Comparison of ENCODE assay signal across 32 cellular contexts in the genomic region with DNA sequence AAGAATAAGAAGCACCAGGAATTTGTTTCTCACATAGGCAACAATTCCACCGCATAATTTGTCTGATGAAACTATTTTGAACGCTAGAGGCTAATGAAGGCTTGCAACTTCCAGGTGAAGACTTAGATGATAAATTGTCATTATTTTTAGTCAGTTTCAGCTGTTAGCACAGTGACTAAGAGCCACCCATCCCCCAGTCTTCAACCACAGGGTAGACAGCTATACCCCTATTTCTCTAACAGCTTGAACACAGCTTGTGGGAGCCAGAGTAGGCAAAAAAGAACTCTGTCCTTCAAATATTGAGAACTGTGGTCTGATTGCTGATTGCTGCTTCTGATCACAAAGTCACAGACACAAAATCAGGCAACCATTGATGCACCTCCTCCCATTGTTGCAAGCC.
"Had no signal": no experiment of that assay in that cellular context is flagged by ENCODE, and none has a peak within 500 bp of the region (broad histone marks: within the 10 kb centered on the region; RNA-seq: fewer than 3 reads in every experiment).

No MANE protein-coding gene starts in this region.

- H3K9ac ChIP-seq: KMS-11 had no signal

- ATAC-seq: activated CD8-positive, alpha-beta T cell treated with anti-CD3 and anti-CD28 coated beads for 36 hours; PC-3 had no signal

- H3K4me1 ChIP-seq: ascending aorta, Peyer's patch, SJSA1 had no signal

- H3K27me3 ChIP-seq: ascending aorta, cardiac muscle cell, Peyer's patch, SJSA1 had no signal

- H3K4me2 ChIP-seq: KMS-11 had no signal

- H3K27me3 Mint-ChIP-seq: activated CD4-positive, alpha-beta T cell treated with anti-CD3 and anti-CD28 coated beads, Interleukin-2, amount 10 ng/mL, durations not matched to agents 24 days and 14 days; activated CD8-positive, alpha-beta T cell treated with anti-CD3 and anti-CD28 coated beads for 36 hours; activated naive CD4-positive, alpha-beta T cell treated with anti-CD3 and anti-CD28 coated beads, Interleukin-2, amount 50 U/mL, for 24 hours; activated naive CD8-positive, alpha-beta T cell treated with anti-CD3 and anti-CD28 coated beads, Interleukin-2, amount 10 ng/mL, durations not matched to agents 7 days and 5 days; central memory CD8-positive, alpha-beta T cell had no signal

- H3K36me3 ChIP-seq: ascending aorta, cardiac muscle cell, Peyer's patch, SJSA1, WERI-Rb-1 had no signal

- H3K27ac ChIP-seq: ascending aorta, cardiac muscle cell, KMS-11, Peyer's patch, SJSA1, WERI-Rb-1 had no signal

- H3K4me3 ChIP-seq: ascending aorta, cardiac muscle cell, Peyer's patch, SJSA1 had no signal

- H3K4me3 Mint-ChIP-seq: activated CD4-positive, alpha-beta T cell treated with anti-CD3 and anti-CD28 coated beads, Interleukin-2, amount 10 ng/mL, durations not matched to agents 24 days and 14 days; activated CD8-positive, alpha-beta T cell treated with anti-CD3 and anti-CD28 coated beads for 36 hours; activated naive CD4-positive, alpha-beta T cell treated with anti-CD3 and anti-CD28 coated beads, Interleukin-2, amount 50 U/mL, for 24 hours; activated naive CD8-positive, alpha-beta T cell treated with anti-CD3 and anti-CD28 coated beads, Interleukin-2, amount 10 ng/mL, durations not matched to agents 7 days and 5 days; central memory CD8-positive, alpha-beta T cell had no signal

- DNase-seq: activated CD4-positive, alpha-beta T cell treated with anti-CD3 and anti-CD28 coated beads, Interleukin-2, amount 10 ng/mL, durations not matched to agents 24 days and 14 days; activated CD4-positive, alpha-beta T cell treated with anti-CD3 and anti-CD28 coated beads, Interleukin-2, amount 50 U/mL, for 4 hours; activated CD8-positive, alpha-beta T cell treated with anti-CD3 and anti-CD28 coated beads for 36 hours; activated gamma-delta T cell; activated naive CD4-positive, alpha-beta T cell treated with Interleukin-2 at 50 U/mL for 16 hours; activated naive CD8-positive, alpha-beta T cell treated with anti-CD3 and anti-CD28 coated beads, Interleukin-2, amount 10 ng/mL, durations not matched to agents 7 days and 5 days; activated T-cell treated with anti-CD3 and anti-CD28 coated beads, Interleukin-2, amount 50 U/mL, for 1 hour; amygdala; MM.1S; MV-4-11; NCI-H1092; NCI-H1436 treated with DMSO at 0.1 percent for 48 hours; NCI-H1694 treated with DMSO at 0.1 percent for 48 hours; NCI-H2029; NCI-H2171; NCI-H510A; NCI-H526; NCI-H774; NK-92 treated with Interleukin-12 subunit alpha and Interleukin-12 subunit beta, amount 100 ng/mL, for 24 hours; PC-3; Peyer's patch; RPMI8226; SHP77 treated with DMSO at 0.1 percent for 48 hours; T1000; WERI-Rb-1 had no signal

- H3K9me3 ChIP-seq: ascending aorta, Peyer's patch, SJSA1 had no signal

- H3K36me3 Mint-ChIP-seq: activated naive CD4-positive, alpha-beta T cell treated with anti-CD3 and anti-CD28 coated beads, Interleukin-2, amount 50 U/mL, for 24 hours; activated naive CD8-positive, alpha-beta T cell treated with anti-CD3 and anti-CD28 coated beads, Interleukin-2, amount 10 ng/mL, durations not matched to agents 7 days and 5 days had no signal

- H3K27ac Mint-ChIP-seq: activated CD4-positive, alpha-beta T cell treated with anti-CD3 and anti-CD28 coated beads, Interleukin-2, amount 10 ng/mL, durations not matched to agents 24 days and 14 days; activated CD8-positive, alpha-beta T cell treated with anti-CD3 and anti-CD28 coated beads for 36 hours; activated naive CD4-positive, alpha-beta T cell treated with anti-CD3 and anti-CD28 coated beads, Interleukin-2, amount 50 U/mL, for 24 hours; activated naive CD8-positive, alpha-beta T cell treated with anti-CD3 and anti-CD28 coated beads, Interleukin-2, amount 10 ng/mL, durations not matched to agents 7 days and 5 days; activated T-helper 2 cell treated with anti-CD3 and anti-CD28 coated beads, Interferon-gamma antibody, Interleukin-2, Interleukin-4, amounts not matched to agents 10 μg/mL and 5 μg/mL and 100 μg/mL, durations not matched to agents 14 hours and 24 hours and 36 hours had no signal

- H3K4me1 Mint-ChIP-seq: activated CD4-positive, alpha-beta T cell treated with anti-CD3 and anti-CD28 coated beads, Interleukin-2, amount 10 ng/mL, durations not matched to agents 24 days and 14 days; activated naive CD4-positive, alpha-beta T cell treated with anti-CD3 and anti-CD28 coated beads, Interleukin-2, amount 50 U/mL, for 24 hours; activated naive CD8-positive, alpha-beta T cell treated with anti-CD3 and anti-CD28 coated beads, Interleukin-2, amount 10 ng/mL, durations not matched to agents 7 days and 5 days; central memory CD8-positive, alpha-beta T cell had no signal
